ENCODE assay signal across 31 cellular contexts in genomic region chr2:137897082-137897481, GRCh38.
"Had no signal": no experiment of that assay in that cellular context is flagged by ENCODE, and none has a peak within 500 bp of the region (broad histone marks: within the 10 kb centered on the region; RNA-seq: fewer than 3 reads in every experiment).

No MANE protein-coding gene starts in this region.

- DNase-seq: naive thymus-derived CD8-positive, alpha-beta T cell; occipital lobe; ovary; posterior cingulate gyrus; psoas muscle; right cardiac atrium; spleen; stimulated activated CD4-positive, alpha-beta T cell treated with anti-CD3 and anti-CD28 coated beads, Interleukin-12 subunit alpha, Interleukin-12 subunit beta, amount 100 ng/mL, for 4 hours; stimulated activated CD4-positive, alpha-beta T cell treated with anti-CD3 and anti-CD28 coated beads, Interleukin-1b, Interleukin-23, amount 100 ng/mL, for 48 hours; stimulated activated CD4-positive, alpha-beta T cell treated with anti-CD3 and anti-CD28 coated beads, Interleukin-4, amount 100 ng/mL, for 1 hour; stimulated activated CD4-positive, alpha-beta T cell treated with anti-CD3 and anti-CD28 coated beads, Interleukin-4, amount 100 ng/mL, for 4 hours; stimulated activated CD8-positive, alpha-beta memory T cell treated with anti-CD3 and anti-CD28 coated beads, Interleukin-4, amount 100 ng/mL, for 48 hours; stimulated activated naive CD4-positive, alpha-beta T cell; stimulated activated naive CD8-positive, alpha-beta T cell treated with anti-CD3 and anti-CD28 coated beads, Interleukin-15, amount 100 ng/mL, for 72 hours; stimulated activated naive CD8-positive, alpha-beta T cell treated with anti-CD3 and anti-CD28 coated beads, Interleukin-15, Interleukin-2, amounts not matched to agents 100 U/mL and 50 U/mL, for 24 hours; substantia nigra; testis; tibial artery; transverse colon; upper lobe of left lung had no signal

- H3K4me3 Mint-ChIP-seq: naive thymus-derived CD8-positive, alpha-beta T cell; natural killer cell treated with Interleukin-12 subunit alpha and Interleukin-12 subunit beta and Interleukin-15 and Interleukin-18, amount 100 ng/mL, for 72 hours; neural progenitor cell; stimulated activated memory B cell treated with anti-CD40 and anti-IgM and Interleukin-4, amounts not matched to agents 10 μg/mL and 1 μg/mL and 100 μg/mL, for 72 hours; stimulated activated naive CD8-positive, alpha-beta T cell treated with anti-CD3 and anti-CD28 coated beads, Interleukin-15, amount 100 ng/mL, for 72 hours had no signal

- H3K4me1 Mint-ChIP-seq: naive thymus-derived CD8-positive, alpha-beta T cell; neural progenitor cell; stimulated activated memory B cell treated with anti-CD40 and anti-IgM and Interleukin-4, amounts not matched to agents 10 μg/mL and 1 μg/mL and 100 μg/mL, for 72 hours; stimulated activated naive CD8-positive, alpha-beta T cell treated with anti-CD3 and anti-CD28 coated beads, Interleukin-15, amount 100 ng/mL, for 72 hours had no signal

- FAIRE-seq: urothelium cell line had no signal

- H3K4me1 ChIP-seq: neural progenitor cell, parathyroid adenoma, psoas muscle, spleen, suprapubic skin, testis, tibial artery, transverse colon, vagina had no signal

- H3K27ac Mint-ChIP-seq: naive thymus-derived CD8-positive, alpha-beta T cell; natural killer cell treated with Interleukin-12 subunit alpha and Interleukin-12 subunit beta and Interleukin-15 and Interleukin-18, amount 100 ng/mL, for 72 hours; neural progenitor cell; progenitor cell of endocrine pancreas; stimulated activated memory B cell treated with anti-CD40 and anti-IgM and Interleukin-4, amounts not matched to agents 10 μg/mL and 1 μg/mL and 100 μg/mL, for 72 hours; stimulated activated naive CD8-positive, alpha-beta T cell treated with anti-CD3 and anti-CD28 coated beads, Interleukin-15, amount 100 ng/mL, for 72 hours had no signal

- H2AFZ ChIP-seq: neural progenitor cell, parathyroid adenoma had no signal

- H3K79me2 ChIP-seq: parathyroid adenoma had no signal

- H3K27me3 Mint-ChIP-seq: natural killer cell treated with Interleukin-12 subunit alpha and Interleukin-12 subunit beta and Interleukin-15 and Interleukin-18, amount 100 ng/mL, for 72 hours; progenitor cell of endocrine pancreas; stimulated activated memory B cell treated with anti-CD40 and anti-IgM and Interleukin-4, amounts not matched to agents 10 μg/mL and 1 μg/mL and 100 μg/mL, for 72 hours had no signal

- H3K27ac ChIP-seq: neural progenitor cell, ovary, parathyroid adenoma, psoas muscle, skin epidermis, spleen, suprapubic skin, testis, tibial artery, transverse colon, upper lobe of left lung, vagina had no signal

- H3K4me3 ChIP-seq: neural progenitor cell, ovary, psoas muscle, skin epidermis, smooth muscle cell, spleen, suprapubic skin, testis, tibial artery, transverse colon, upper lobe of left lung, vagina had no signal

- H3K36me3 ChIP-seq: neural progenitor cell, ovary, spleen, suprapubic skin, tibial artery, transverse colon, upper lobe of left lung, vagina had no signal

- ATAC-seq: naive thymus-derived CD8-positive, alpha-beta T cell; natural killer cell treated with Interleukin-12 subunit alpha and Interleukin-12 subunit beta and Interleukin-15 and Interleukin-18, amount 100 ng/mL, for 72 hours; psoas muscle; right cardiac atrium; sciatic nerve; stimulated activated memory B cell treated with anti-CD40 and anti-IgM and Interleukin-4, amounts not matched to agents 10 μg/mL and 1 μg/mL and 100 μg/mL, for 72 hours; stimulated activated naive CD8-positive, alpha-beta T cell treated with anti-CD3 and anti-CD28 coated beads, Interleukin-15, amount 100 ng/mL, for 72 hours; stimulated activated naive CD8-positive, alpha-beta T cell treated with anti-CD3 and anti-CD28 coated beads, Interleukin-15, Interleukin-2, amounts not matched to agents 100 U/mL and 50 U/mL, for 24 hours had no signal

- H3K9me3 ChIP-seq: ovary, psoas muscle, spleen, suprapubic skin, testis, tibial artery, transverse colon, upper lobe of left lung, vagina had no signal

- H3K36me3 Mint-ChIP-seq: naive thymus-derived CD8-positive, alpha-beta T cell; natural killer cell treated with Interleukin-12 subunit alpha and Interleukin-12 subunit beta and Interleukin-15 and Interleukin-18, amount 100 ng/mL, for 72 hours; neural progenitor cell; stimulated activated memory B cell treated with anti-CD40 and anti-IgM and Interleukin-4, amounts not matched to agents 10 μg/mL and 1 μg/mL and 100 μg/mL, for 72 hours had no signal

- H3K9ac ChIP-seq: neural progenitor cell, parathyroid adenoma had no signal

- H3K27me3 ChIP-seq: neural progenitor cell, ovary, spleen, suprapubic skin, testis, tibial artery, transverse colon, upper lobe of left lung, vagina had no signal

- H3K9me3 Mint-ChIP-seq: naive thymus-derived CD8-positive, alpha-beta T cell; natural killer cell treated with Interleukin-12 subunit alpha and Interleukin-12 subunit beta and Interleukin-15 and Interleukin-18, amount 100 ng/mL, for 72 hours; neural progenitor cell; stimulated activated memory B cell treated with anti-CD40 and anti-IgM and Interleukin-4, amounts not matched to agents 10 μg/mL and 1 μg/mL and 100 μg/mL, for 72 hours; stimulated activated naive CD8-positive, alpha-beta T cell treated with anti-CD3 and anti-CD28 coated beads, Interleukin-15, amount 100 ng/mL, for 72 hours had no signal

- H3K4me2 ChIP-seq: neural progenitor cell, smooth muscle cell had no signal
